8 cellular contexts compared by ENCODE assay signal in genomic region chr13:19959141-19959830, GRCh38. TPM values are rescaled to one million over a fixed set of nuclear protein-coding genes. Genes with fewer than 3 reads are reported as not detected.
DNase-seq lines count a peak whose midpoint lies in the region; ATAC-seq and TF ChIP-seq lines count a peak whose summit lies in the region.

No MANE protein-coding gene starts in this region.

- peak overlapping the region; percentile 90 for H3K4me2 ChIP-seq in hepatocyte

- peak; percentile 38 to 40 for DNase-seq in NCI-H446 (lab: John Stamatoyannopoulos, UW)
- DNase-seq in NCI-H446 treated with DMSO at 0.1 percent for 48 hours (lab: John Stamatoyannopoulos, UW) = no peak
- peak; percentile 29 for DNase-seq in Jurkat, Clone E6-1 (ENCODE audit: low read depth, low spot score)
- DNase-seq in amygdala (lab: John Stamatoyannopoulos, UW) = peak in 49 of 56 donors; percentile 4 to 82 (median 41)
- DNase-seq in hepatocyte (ENCODE audit: low spot score) = peak; percentile 71
- no peak for DNase-seq in retinal pigment epithelial cell (ENCODE audit: low read depth)

- peaks cover 45% of the 10 kb centered on the region for H3K79me2 ChIP-seq in hepatocyte

- TF ChIP-seq CTCF in hepatocyte (IDR thresholded peaks at IDR 0.05; ENCODE audit: poor library complexity) (no peak), retinal pigment epithelial cell (conservative IDR thresholded peaks at IDR 0.05; ENCODE audit: low read depth, low read length) (no peak)

- peaks cover 18% of the 10 kb centered on the region for H3K4me1 ChIP-seq in hepatocyte (ENCODE audit: insufficient read depth)

- H3K27ac Mint-ChIP-seq in T-helper 1 cell treated with Interleukin-12 subunit alpha and Interleukin-12 subunit beta and Interleukin-4 antibody, amounts not matched to agents 30 μg/mL and 1 μg/mL, for 36 hours = peak overlapping the region; percentile 98

- H3K36me3 Mint-ChIP-seq in T-helper 1 cell treated with Interleukin-12 subunit alpha and Interleukin-12 subunit beta and Interleukin-4 antibody, amounts not matched to agents 30 μg/mL and 1 μg/mL, for 36 hours (ENCODE audit: low read depth) = peaks cover 5% of the 10 kb centered on the region

- H3K27me3 ChIP-seq in hepatocyte = no peaks in the 10 kb centered on the region

- peaks cover 39% of the 10 kb centered on the region for H4K20me1 ChIP-seq in hepatocyte (ENCODE audit: insufficient read depth, poor library complexity, severe bottlenecking)

- H3K4me3 ChIP-seq in Jurkat, Clone E6-1 (ENCODE audit: low read length) = peak overlapping the region; percentile 88
- H3K4me3 ChIP-seq in hepatocyte (peak overlapping the region; percentile 69), retinal pigment epithelial cell (ENCODE audit: low read length) (peak overlapping the region; percentile 89)

- H3K9me3 Mint-ChIP-seq in T-helper 1 cell treated with Interleukin-12 subunit alpha and Interleukin-12 subunit beta and Interleukin-4 antibody, amounts not matched to agents 30 μg/mL and 1 μg/mL, for 36 hours = no peaks in the 10 kb centered on the region

- no peaks in the 10 kb centered on the region for H3K9me2 ChIP-seq in hepatocyte (replicated peaks; ENCODE audit: insufficient read depth)

- H3K4me1 Mint-ChIP-seq in T-helper 1 cell treated with Interleukin-12 subunit alpha and Interleukin-12 subunit beta and Interleukin-4 antibody, amounts not matched to agents 30 μg/mL and 1 μg/mL, for 36 hours (ENCODE audit: low read depth) = peaks cover 30% of the 10 kb centered on the region

- peak overlapping the region; percentile 100 for H3K27ac ChIP-seq in hepatocyte

- H2AFZ ChIP-seq in hepatocyte = peak overlapping the region; percentile 74

- H3K4me3 Mint-ChIP-seq in T-helper 1 cell treated with Interleukin-12 subunit alpha and Interleukin-12 subunit beta and Interleukin-4 antibody, amounts not matched to agents 30 μg/mL and 1 μg/mL, for 36 hours = peak overlapping the region; percentile 96

- peaks cover 13% of the 10 kb centered on the region for H3K27me3 Mint-ChIP-seq in T-helper 1 cell treated with Interleukin-12 subunit alpha and Interleukin-12 subunit beta and Interleukin-4 antibody, amounts not matched to agents 30 μg/mL and 1 μg/mL, for 36 hours (ENCODE audit: low read depth)

- no peaks in the 10 kb centered on the region for H3K9me3 ChIP-seq in hepatocyte (ENCODE audit: low read depth)

- WGBS in hepatocyte (ENCODE audit: low lambda C conversion rate, missing lambda C conversion rate) = 2% methylated on average over 24 of the region's 61 CpGs

- no peak for ATAC-seq in HG03342 (IDR thresholded peaks at IDR 0.05; ENCODE audit: unreplicated experiment)

- H3K36me3 ChIP-seq in hepatocyte (replicated peaks; ENCODE audit: insufficient read depth, low read depth) = no peaks in the 10 kb centered on the region

RNA-seq across cellular contexts. Expression of gene ZMYM2, which starts 0.8 kb away (rescaled TPM):
- polyA plus RNA-seq in Jurkat, Clone E6-1 (2012; ENCODE audit: insufficient read depth, insufficient read length) = 48.9 TPM
- total RNA-seq in hepatocyte = 86.1 and 91.1 TPM in 2 replicates
- 25.2 and 29.8 TPM in 2 replicates for polyA plus RNA-seq in hepatocyte

Comparison
In these comparisons a context has a peak if more than half of its experiments do, and no peak if none do; other contexts are left out.
1. DNase-seq: peak in NCI-H446 (2 of 2), Jurkat, Clone E6-1 (single experiment), amygdala (49 of 56) and hepatocyte (single experiment); none in NCI-H446 treated with DMSO at 0.1 percent for 48 hours (single experiment) and retinal pigment epithelial cell (single experiment).
2. Peak in every context shown above with its lines, with median percentiles within 50 percentile points of each other: H3K4me3 ChIP-seq.